In genomic region chr9:15426019-15426418, GRCh38 we compare ENCODE assay signal across 1 cellular context.
TF ChIP-seq lines count a peak whose summit lies in the region.

No MANE protein-coding gene starts in this region.

TF ChIP-seq in GM12878, 131 proteins besides CTCF, POLR2A, EP300 and RAD21 (continued from another document):
- TF ChIP-seq FOXM1 (IDR thresholded peaks at IDR 0.05; ENCODE audit: low read depth, low read length) (no peak), JUNB (IDR thresholded peaks at IDR 0.05) (peak; percentile 42; the same call in 1 of the 2 replicates), BMI1 (IDR thresholded peaks at IDR 0.05; ENCODE audit: borderline replicate concordance) (no peak), CBFB (IDR thresholded peaks at IDR 0.05; ENCODE audit: low read depth) (no peak), CUX1 (IDR thresholded peaks at IDR 0.05; ENCODE audit: insufficient replicate concordance, low read depth, low read length) (no peak), IRF5 (IDR thresholded peaks at IDR 0.05; ENCODE audit: borderline replicate concordance) (no peak), ATF2 (IDR thresholded peaks at IDR 0.05; ENCODE audit: low read length) (no peak), BCL3 (IDR thresholded peaks at IDR 0.05; ENCODE audit: borderline replicate concordance, insufficient read depth, low read depth, low read length, poor library complexity, severe bottlenecking) (no peak), BHLHE40 (IDR thresholded peaks at IDR 0.05; ENCODE audit: borderline replicate concordance in 1 of 2, low read depth in 2 of 2, low read length in 1 of 2) (peak in 1 of 2 experiments; percentile 37; a peak in 1 of 4 replicates), TAF1 (IDR thresholded peaks at IDR 0.05; ENCODE audit: borderline replicate concordance, low read depth, low read length) (no peak), CHD2 (IDR thresholded peaks at IDR 0.05; ENCODE audit: borderline replicate concordance, low read depth, low read length) (no peak), ATF7 (IDR thresholded peaks at IDR 0.05; ENCODE audit: low read depth) (0 out of 2 replicates have a peak, but pooled peaks have one; percentile 28), ZNF274 (IDR thresholded peaks at IDR 0.05; ENCODE audit: insufficient read depth, insufficient read length) (no peak), PRDM15 (CRISPR knock-in tag; IDR thresholded peaks at IDR 0.05) (no peak), CBX5 (IDR thresholded peaks at IDR 0.05; ENCODE audit: low read depth) (no peak), IKZF1 (conservative IDR thresholded peaks at IDR 0.05) (peak; percentile 62), RELB (IDR thresholded peaks at IDR 0.05; ENCODE audit: low read depth) (peak; percentile 51; the same call in 1 of the 2 replicates), LARP7 (IDR thresholded peaks at IDR 0.05) (no peak), NFXL1 (IDR thresholded peaks at IDR 0.05; ENCODE audit: borderline replicate concordance) (no peak), SP1 (IDR thresholded peaks at IDR 0.05; ENCODE audit: low read depth, low read length) (no peak), DPF2 (IDR thresholded peaks at IDR 0.05) (no peak; the same call in 1 of the 2 replicates), GABPA (IDR thresholded peaks at IDR 0.05; ENCODE audit: low read depth) (no peak), ZNF384 (IDR thresholded peaks at IDR 0.05; ENCODE audit: borderline replicate concordance, low read depth, low read length) (peak; percentile 67; the same call in 1 of the 2 replicates), SUZ12 (IDR thresholded peaks at IDR 0.05; ENCODE audit: unreplicated experiment) (no peak), RAD51 (IDR thresholded peaks at IDR 0.05) (no peak), KLF5 (IDR thresholded peaks at IDR 0.05; ENCODE audit: partially characterized antibody) (no peak), RUNX3 (IDR thresholded peaks at IDR 0.05; ENCODE audit: low read length) (peak; percentile 54), CREB1 (IDR thresholded peaks at IDR 0.05; ENCODE audit: low read depth) (0 out of 2 replicates have a peak, but pooled peaks have one; percentile 8), TCF12 (IDR thresholded peaks at IDR 0.05; ENCODE audit: low read depth, low read length) (0 out of 2 replicates have a peak, but pooled peaks have one; percentile 46), POLR2AphosphoS2 (IDR thresholded peaks at IDR 0.05; ENCODE audit: low read depth, low read length) (no peak), IRF4 (IDR thresholded peaks at IDR 0.05; ENCODE audit: low read depth, low read length) (peak; percentile 77), NR2C2 (IDR thresholded peaks at IDR 0.05; ENCODE audit: borderline replicate concordance, control insufficient read depth, insufficient read length, low read depth) (no peak), SIN3A (IDR thresholded peaks at IDR 0.05; ENCODE audit: low read depth, low read length) (no peak), KDM1A (IDR thresholded peaks at IDR 0.05; ENCODE audit: borderline replicate concordance) (no peak), ZBED1 (IDR thresholded peaks at IDR 0.05; ENCODE audit: borderline replicate concordance) (no peak)
- TF ChIP-seq, protein P1, sequence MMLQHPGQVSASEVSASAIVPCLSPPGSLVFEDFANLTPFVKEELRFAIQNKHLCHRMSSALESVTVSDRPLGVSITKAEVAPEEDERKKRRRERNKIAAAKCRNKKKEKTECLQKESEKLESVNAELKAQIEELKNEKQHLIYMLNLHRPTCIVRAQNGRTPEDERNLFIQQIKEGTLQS (IDR thresholded peaks at IDR 0.05; ENCODE audit: borderline replicate concordance, extremely low read depth, low read depth, low read length): no peak
- TF ChIP-seq, protein P2, sequence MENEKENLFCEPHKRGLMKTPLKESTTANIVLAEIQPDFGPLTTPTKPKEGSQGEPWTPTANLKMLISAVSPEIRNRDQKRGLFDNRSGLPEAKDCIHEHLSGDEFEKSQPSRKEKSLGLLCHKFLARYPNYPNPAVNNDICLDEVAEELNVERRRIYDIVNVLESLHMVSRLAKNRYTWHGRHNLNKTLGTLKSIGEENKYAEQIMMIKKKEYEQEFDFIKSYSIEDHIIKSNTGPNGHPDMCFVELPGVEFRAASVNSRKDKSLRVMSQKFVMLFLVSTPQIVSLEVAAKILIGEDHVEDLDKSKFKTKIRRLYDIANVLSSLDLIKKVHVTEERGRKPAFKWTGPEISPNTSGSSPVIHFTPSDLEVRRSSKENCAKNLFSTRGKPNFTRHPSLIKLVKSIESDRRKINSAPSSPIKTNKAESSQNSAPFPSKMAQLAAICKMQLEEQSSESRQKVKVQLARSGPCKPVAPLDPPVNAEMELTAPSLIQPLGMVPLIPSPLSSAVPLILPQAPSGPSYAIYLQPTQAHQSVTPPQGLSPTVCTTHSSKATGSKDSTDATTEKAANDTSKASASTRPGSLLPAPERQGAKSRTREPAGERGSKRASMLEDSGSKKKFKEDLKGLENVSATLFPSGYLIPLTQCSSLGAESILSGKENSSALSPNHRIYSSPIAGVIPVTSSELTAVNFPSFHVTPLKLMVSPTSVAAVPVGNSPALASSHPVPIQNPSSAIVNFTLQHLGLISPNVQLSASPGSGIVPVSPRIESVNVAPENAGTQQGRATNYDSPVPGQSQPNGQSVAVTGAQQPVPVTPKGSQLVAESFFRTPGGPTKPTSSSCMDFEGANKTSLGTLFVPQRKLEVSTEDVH (IDR thresholded peaks at IDR 0.05; ENCODE audit: low read depth, partially characterized antibody): no peak
- TF ChIP-seq, protein P3, sequence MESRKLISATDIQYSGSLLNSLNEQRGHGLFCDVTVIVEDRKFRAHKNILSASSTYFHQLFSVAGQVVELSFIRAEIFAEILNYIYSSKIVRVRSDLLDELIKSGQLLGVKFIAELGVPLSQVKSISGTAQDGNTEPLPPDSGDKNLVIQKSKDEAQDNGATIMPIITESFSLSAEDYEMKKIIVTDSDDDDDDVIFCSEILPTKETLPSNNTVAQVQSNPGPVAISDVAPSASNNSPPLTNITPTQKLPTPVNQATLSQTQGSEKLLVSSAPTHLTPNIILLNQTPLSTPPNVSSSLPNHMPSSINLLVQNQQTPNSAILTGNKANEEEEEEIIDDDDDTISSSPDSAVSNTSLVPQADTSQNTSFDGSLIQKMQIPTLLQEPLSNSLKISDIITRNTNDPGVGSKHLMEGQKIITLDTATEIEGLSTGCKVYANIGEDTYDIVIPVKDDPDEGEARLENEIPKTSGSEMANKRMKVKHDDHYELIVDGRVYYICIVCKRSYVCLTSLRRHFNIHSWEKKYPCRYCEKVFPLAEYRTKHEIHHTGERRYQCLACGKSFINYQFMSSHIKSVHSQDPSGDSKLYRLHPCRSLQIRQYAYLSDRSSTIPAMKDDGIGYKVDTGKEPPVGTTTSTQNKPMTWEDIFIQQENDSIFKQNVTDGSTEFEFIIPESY (IDR thresholded peaks at IDR 0.05): no peak
